Comparison of ENCODE assay signal across 23 cellular contexts in genomic region chr16:54412777-54413455, GRCh38.
"Had no signal": no experiment of that assay in that cellular context is flagged by ENCODE, and none has a peak within 500 bp of the region (broad histone marks: within the 10 kb centered on the region; RNA-seq: fewer than 3 reads in every experiment).

No MANE protein-coding gene starts in this region.

- H3K4me1 ChIP-seq: prostate gland, upper lobe of right lung had no signal

- H3K4me3 Mint-ChIP-seq: activated naive CD8-positive, alpha-beta T cell; activated T-cell treated with anti-CD3 and anti-CD28 coated beads, Interleukin-2, amount 50 U/mL, for 72 hours; effector memory CD8-positive, alpha-beta T cell; stimulated activated naive B cell treated with anti-CD40 and anti-IgM and Interleukin-4, amounts not matched to agents 10 μg/mL and 1 μg/mL and 100 μg/mL, for 72 hours; T-helper 17 cell; WTC11 had no signal

- H3K27ac Mint-ChIP-seq: activated naive CD8-positive, alpha-beta T cell; activated T-cell treated with anti-CD3 and anti-CD28 coated beads, Interleukin-2, amount 50 U/mL, for 72 hours; effector memory CD8-positive, alpha-beta T cell; stimulated activated naive B cell treated with anti-CD40 and anti-IgM and Interleukin-4, amounts not matched to agents 10 μg/mL and 1 μg/mL and 100 μg/mL, for 72 hours; T-helper 17 cell; WTC11 had no signal

- H3K27ac ChIP-seq: gastroesophageal sphincter, ovary, prostate gland, suprapubic skin, tibial artery, upper lobe of right lung had no signal

- H3K36me3 Mint-ChIP-seq: activated naive CD8-positive, alpha-beta T cell; stimulated activated naive B cell treated with anti-CD40 and anti-IgM and Interleukin-4, amounts not matched to agents 10 μg/mL and 1 μg/mL and 100 μg/mL, for 72 hours had no signal

- H3K4me1 Mint-ChIP-seq: stimulated activated naive B cell treated with anti-CD40 and anti-IgM and Interleukin-4, amounts not matched to agents 10 μg/mL and 1 μg/mL and 100 μg/mL, for 72 hours; T-helper 17 cell had no signal

- H3K4me3 ChIP-seq: gastroesophageal sphincter, ovary, prostate gland, suprapubic skin, tibial artery, upper lobe of right lung had no signal

- H3K9me3 Mint-ChIP-seq: activated T-cell treated with anti-CD3 and anti-CD28 coated beads, Interleukin-2, amount 50 U/mL, for 72 hours; effector memory CD8-positive, alpha-beta T cell had no signal

- H3K36me3 ChIP-seq: gastroesophageal sphincter, ovary, prostate gland, suprapubic skin, tibial artery, upper lobe of right lung had no signal

- H3K9me3 ChIP-seq: ovary, prostate gland, suprapubic skin, tibial artery, upper lobe of right lung had no signal

- ATAC-seq: activated T-cell treated with anti-CD3 and anti-CD28 coated beads, Interleukin-2, amount 50 U/mL, for 72 hours; effector memory CD8-positive, alpha-beta T cell; gastroesophageal sphincter; left lobe of liver; stimulated activated naive B cell treated with anti-CD40 and anti-IgM and Interleukin-4, amounts not matched to agents 10 μg/mL and 1 μg/mL and 100 μg/mL, for 72 hours; T-helper 17 cell; upper lobe of right lung; WTC11 had no signal

- H3K27me3 ChIP-seq: ovary, upper lobe of right lung had no signal

- DNase-seq: activated CD4-positive, alpha-beta T cell treated with anti-CD3 and anti-CD28 coated beads for 1 hour; activated CD4-positive, alpha-beta T cell treated with anti-CD3 and anti-CD28 coated beads, Interleukin-2, amount 50 U/mL, for 4 hours; activated naive CD4-positive, alpha-beta T cell treated with Interleukin-2 at 50 U/mL for 16 hours; activated T-cell treated with anti-CD3 and anti-CD28 coated beads for 4 hours; activated T-cell treated with anti-CD3 and anti-CD28 coated beads, Interleukin-2, amount 50 U/mL, for 72 hours; cortex of kidney; effector memory CD8-positive, alpha-beta T cell; head of caudate nucleus; mammary epithelial cell; ovary; stimulated activated CD4-positive, alpha-beta T cell treated with anti-CD3 and anti-CD28 coated beads, Interleukin-15, amount 100 ng/mL, for 24 hours; stimulated activated CD4-positive, alpha-beta T cell treated with anti-CD3 and anti-CD28 coated beads, Interleukin-2, amount 100 ng/mL, for 24 hours; stimulated activated naive B cell treated with anti-CD40 and anti-IgM and Interleukin-4, amounts not matched to agents 10 μg/mL and 1 μg/mL and 100 μg/mL, for 72 hours; T-helper 17 cell; T1000; tibial artery; upper lobe of right lung had no signal
